1 cellular context compared by ENCODE assay signal in genomic region chr10:70500339-70500738, GRCh38.
TF ChIP-seq lines count a peak whose summit lies in the region.

No MANE protein-coding gene starts in this region.

TF ChIP-seq in H1, 55 proteins besides CTCF, POLR2A, EP300 and RAD21:
- no peak for TF ChIP-seq RFX5 (IDR thresholded peaks at IDR 0.05; ENCODE audit: borderline replicate concordance, low read depth, low read length)
- TF ChIP-seq JUN (IDR thresholded peaks at IDR 0.05; ENCODE audit: low read depth, low read length): no peak
- TF ChIP-seq SRF (IDR thresholded peaks at IDR 0.05; ENCODE audit: low read depth, low read length): no peak
- no peak for TF ChIP-seq SAP30 (IDR thresholded peaks at IDR 0.05; ENCODE audit: insufficient read depth, insufficient replicate concordance, low read length)
- no peak for TF ChIP-seq KDM4A (IDR thresholded peaks at IDR 0.05; ENCODE audit: low read depth, low read length, severe bottlenecking)
- TF ChIP-seq RBBP5 (IDR thresholded peaks at IDR 0.05; ENCODE audit: borderline replicate concordance, low read depth, low read length): no peak
- no peak for TF ChIP-seq CBX8 (IDR thresholded peaks at IDR 0.05; ENCODE audit: borderline replicate concordance, low read depth, low read length)
- TF ChIP-seq TAF1 (IDR thresholded peaks at IDR 0.05; ENCODE audit: low read depth, low read length): no peak
- TF ChIP-seq SP4 (IDR thresholded peaks at IDR 0.05; ENCODE audit: low read length): no peak
- no peak for TF ChIP-seq NANOG (IDR thresholded peaks at IDR 0.05; ENCODE audit: insufficient read depth, low read depth, low read length, poor library complexity, severe bottlenecking)
- no peak for TF ChIP-seq YY1 (IDR thresholded peaks at IDR 0.05; ENCODE audit: low read depth, low read length)
- no peak for TF ChIP-seq ASH2L (IDR thresholded peaks at IDR 0.05; ENCODE audit: low read length)
- TF ChIP-seq CREB1 (IDR thresholded peaks at IDR 0.05): no peak
- TF ChIP-seq ATF2 (IDR thresholded peaks at IDR 0.05; ENCODE audit: low read length): no peak
